In genomic region chr14:69050235-69051184, GRCh38 we compare ENCODE assay signal across 11 cellular contexts.
A peak's percentile ranks its signal among the peaks of the same experiment; 100 is the strongest.
DNase-seq lines count a peak whose midpoint lies in the region; TF ChIP-seq lines count a peak whose summit lies in the region.
"Had no signal": no experiment of that assay in that cellular context is flagged by ENCODE, and none has a peak within 500 bp of the region (broad histone marks: within the 10 kb centered on the region; RNA-seq: fewer than 3 reads in every experiment).

No MANE protein-coding gene starts in this region.

- in situ Hi-C loops in brain microvascular endothelial cell (cut with HindIII; ENCODE audit: low pct_ligation_motif_present, low sequenced_read_pairs), result no loop called here

- H3K18ac ChIP-seq in mesenchymal stem cell (ENCODE audit: low read depth in 1 of 2, low read length in 2 of 2), result peak overlapping the region in 1 of 2 experiments; percentile 44

- no peak overlapping the region for H2BK120ac ChIP-seq in mesenchymal stem cell (ENCODE audit: low read depth, low read length)

- peaks cover 18% of the 10 kb centered on the region for H3K79me1 ChIP-seq in mesenchymal stem cell (replicated peaks; ENCODE audit: low read length, poor library complexity, severe bottlenecking)

- H3K9ac ChIP-seq in mesenchymal stem cell (ENCODE audit: low read length), result peak overlapping the region; percentile 63
- H3K9ac ChIP-seq in subcutaneous abdominal adipose tissue (ENCODE audit: low read length in 5 of 5), result peak overlapping the region in 2 of 5 donors; percentile 25 to 28

- DNase-seq in HFFc6 (no peak), brain microvascular endothelial cell (no peak), mesenchymal stem cell (peak; percentile 55), D341Med (ENCODE audit: low spot score) (no peak), NCI-H446 treated with DMSO at 0.1 percent for 48 hours (lab: John Stamatoyannopoulos, UW) (no peak)
- no peak for DNase-seq in stimulated activated CD4-positive, alpha-beta T cell treated with anti-CD3 and anti-CD28 coated beads, Interleukin-4, amount 100 ng/mL, for 1 hour
- DNase-seq: activated CD4-positive, CD25-positive, alpha-beta regulatory T cell treated with anti-CD3 and anti-CD28 coated beads, Interleukin-2, amount 50 U/mL, for 72 hours; DND-41; effector memory CD4-positive, alpha-beta T cell; SHP77 had no signal

- H3K4me1 ChIP-seq in mesenchymal stem cell (ENCODE audit: control insufficient read depth, insufficient read depth, low read depth, low read length), result peaks cover 25% of the 10 kb centered on the region
- peaks cover 25 to 75% (median 70%) of the 10 kb centered on the region in 5 donors for H3K4me1 ChIP-seq in subcutaneous abdominal adipose tissue (ENCODE audit: control insufficient read depth in 5 of 5, insufficient read depth in 5 of 5, low read length in 5 of 5)

- H3K9me3 Mint-ChIP-seq in HFFc6, result no peaks in the 10 kb centered on the region

- H3K27ac ChIP-seq in brain microvascular endothelial cell (peak overlapping the region; percentile 47), mesenchymal stem cell (ENCODE audit: low read length, poor library complexity, severe bottlenecking) (no peak overlapping the region), subcutaneous abdominal adipose tissue (ENCODE audit: low read depth, low read length) (peak overlapping the region; percentile 92)

- no peak overlapping the region for H2AFZ ChIP-seq in mesenchymal stem cell (ENCODE audit: low read depth, low read length)

- no peaks in the 10 kb centered on the region; the same call in 1 of the 2 replicates for H3K27me3 Mint-ChIP-seq in HFFc6 (ENCODE audit: insufficient read depth)

- WGBS in mesenchymal stem cell, result 64% methylated on average over 6 of the region's 6 CpGs

- peak overlapping the region; percentile 28 for H3K4me3 Mint-ChIP-seq in HFFc6

- H3K4me1 Mint-ChIP-seq in HFFc6 (ENCODE audit: low read depth), result peaks cover 67% of the 10 kb centered on the region

- no peak overlapping the region for H3K14ac ChIP-seq in mesenchymal stem cell (ENCODE audit: low read length in 2 of 2)

- H3K27me3 ChIP-seq in brain microvascular endothelial cell (replicated peaks) (no peaks in the 10 kb centered on the region), mesenchymal stem cell (ENCODE audit: control insufficient read depth in 1 of 2, insufficient read depth in 1 of 2, low read length in 2 of 2) (no peaks in the 10 kb centered on the region), subcutaneous abdominal adipose tissue (ENCODE audit: control insufficient read depth in 5 of 5, insufficient read depth in 4 of 5, low read length in 5 of 5) (no peaks in the 10 kb centered on the region)

- H2BK12ac ChIP-seq in mesenchymal stem cell (ENCODE audit: low read length in 2 of 2), result no peak overlapping the region

- H3K4ac ChIP-seq in mesenchymal stem cell (ENCODE audit: low read depth in 1 of 2, low read length in 2 of 2), result peak overlapping the region in 1 of 2 experiments; percentile 19

- peak overlapping the region; percentile 16 for H4K8ac ChIP-seq in mesenchymal stem cell (ENCODE audit: low read length)

- H3K27ac Mint-ChIP-seq in HFFc6, result peak overlapping the region; percentile 51

- H3K9me3 ChIP-seq in mesenchymal stem cell (ENCODE audit: control insufficient read depth, low read length), result no peaks in the 10 kb centered on the region
- H3K9me3 ChIP-seq in subcutaneous abdominal adipose tissue (ENCODE audit: control insufficient read depth in 5 of 5, low read length in 5 of 5), result no peaks in the 10 kb centered on the region

- no peak overlapping the region for H3K4me2 ChIP-seq in mesenchymal stem cell (ENCODE audit: low read length, poor library complexity, severe bottlenecking)

- no peak overlapping the region for H2AK5ac ChIP-seq in mesenchymal stem cell (ENCODE audit: low read length, severe bottlenecking)

- H3K4me3 ChIP-seq in brain microvascular endothelial cell (ENCODE audit: low read depth, low read length), result no peak overlapping the region
- peak overlapping the region in 1 of 2 experiments; percentile 30 for H3K4me3 ChIP-seq in mesenchymal stem cell (ENCODE audit: insufficient read depth in 1 of 2, low read depth in 1 of 2, low read length in 2 of 2)
- H3K4me3 ChIP-seq in subcutaneous abdominal adipose tissue (ENCODE audit: low read depth in 1 of 5, low read length in 5 of 5), result peak overlapping the region in 3 of 5 donors; percentile 3 to 13 (median 4)

- H3K36me3 Mint-ChIP-seq in HFFc6 (ENCODE audit: low read depth), result peaks cover 34% of the 10 kb centered on the region

- no peak overlapping the region for H4K91ac ChIP-seq in mesenchymal stem cell (ENCODE audit: low read length)

- TF ChIP-seq CTCF in HFFc6 (IDR thresholded peaks at IDR 0.05) (no peak), brain microvascular endothelial cell (IDR thresholded peaks at IDR 0.05; ENCODE audit: low read depth, low read length, missing control alignments) (no peak)

- H2BK15ac ChIP-seq in mesenchymal stem cell (ENCODE audit: low read depth, poor library complexity, severe bottlenecking), result no peak overlapping the region

- H3K23ac ChIP-seq in mesenchymal stem cell (ENCODE audit: low read length in 2 of 2), result no peak overlapping the region

- no peak overlapping the region for H2BK5ac ChIP-seq in mesenchymal stem cell (ENCODE audit: low read depth, low read length, poor library complexity, severe bottlenecking)

- H3K36me3 ChIP-seq in brain microvascular endothelial cell (replicated peaks), result peaks cover 14% of the 10 kb centered on the region
- peaks cover 23 to 35% of the 10 kb centered on the region in 2 experiments for H3K36me3 ChIP-seq in mesenchymal stem cell (ENCODE audit: control insufficient read depth in 1 of 2, insufficient read depth in 2 of 2, low read depth in 1 of 2, low read length in 2 of 2)
- peaks cover 0 to 25% (median 19%) of the 10 kb centered on the region in 5 donors for H3K36me3 ChIP-seq in subcutaneous abdominal adipose tissue (ENCODE audit: control insufficient read depth in 5 of 5, insufficient read depth in 5 of 5, low read length in 5 of 5)
